8 cellular contexts compared by ENCODE assay signal in genomic region chr1:24946861-24947658, GRCh38. TPM values are rescaled to one million over a fixed set of nuclear protein-coding genes. Genes with fewer than 3 reads are reported as not detected.
DNase-seq lines count a peak whose midpoint lies in the region; ATAC-seq lines count a peak whose summit lies in the region.
"Had no signal": no experiment of that assay in that cellular context is flagged by ENCODE, and none has a peak within 500 bp of the region (broad histone marks: within the 10 kb centered on the region; RNA-seq: fewer than 3 reads in every experiment).

No MANE protein-coding gene starts in this region.

- H2BK120ac ChIP-seq in mesenchymal stem cell (ENCODE audit: low read depth, low read length): no peak overlapping the region

- H3K27me3 ChIP-seq in mesenchymal stem cell (ENCODE audit: control insufficient read depth in 1 of 2, insufficient read depth in 1 of 2, low read length in 2 of 2): peaks cover 23 to 28% of the 10 kb centered on the region in 2 experiments
- H3K27me3 ChIP-seq: uterus had no signal

- H2BK12ac ChIP-seq in mesenchymal stem cell (ENCODE audit: low read length in 2 of 2): peak overlapping the region in 1 of 2 experiments; percentile 2

- H3K27ac ChIP-seq in mesenchymal stem cell (ENCODE audit: low read length, poor library complexity, severe bottlenecking) (no peak overlapping the region), substantia nigra (ENCODE audit: low read depth, low read length, poor library complexity, severe bottlenecking) (no peak overlapping the region)
- H3K27ac ChIP-seq: uterus had no signal

- H3K14ac ChIP-seq in mesenchymal stem cell (ENCODE audit: low read length in 2 of 2): no peak overlapping the region

- no peak overlapping the region for H3K4me2 ChIP-seq in mesenchymal stem cell (ENCODE audit: low read length, poor library complexity, severe bottlenecking)

- no peak overlapping the region for H3K4me3 ChIP-seq in mesenchymal stem cell (ENCODE audit: insufficient read depth in 1 of 2, low read depth in 1 of 2, low read length in 2 of 2)
- H3K4me3 ChIP-seq: uterus had no signal

- H3K9me3 ChIP-seq in mesenchymal stem cell (ENCODE audit: control insufficient read depth, low read length): no peaks in the 10 kb centered on the region
- H3K9me3 ChIP-seq: uterus had no signal

- WGBS in mesenchymal stem cell: 85% methylated on average over 13 of the region's 13 CpGs

- H4K8ac ChIP-seq in mesenchymal stem cell (ENCODE audit: low read length): no peak overlapping the region

- no peak overlapping the region for H4K91ac ChIP-seq in mesenchymal stem cell (ENCODE audit: low read length)

- H3K9ac ChIP-seq in mesenchymal stem cell (ENCODE audit: low read length): no peak overlapping the region

- ATAC-seq in GM18517 (IDR thresholded peaks at IDR 0.05; ENCODE audit: unreplicated experiment) (peak; percentile 80), GM21526 (IDR thresholded peaks at IDR 0.05; ENCODE audit: low FRiP score, unreplicated experiment) (peak; percentile 65), HG03469 (IDR thresholded peaks at IDR 0.05; ENCODE audit: unreplicated experiment) (peak; percentile 46)

- DNase-seq in mesenchymal stem cell (peak; percentile 36), islet precursor cell (no peak), substantia nigra (lab: John Stamatoyannopoulos, UW) (no peak)
- no peak for DNase-seq in activated CD8-positive, alpha-beta memory T cell treated with anti-CD3 and anti-CD28 coated beads, Interleukin-2, amount 50 U/mL, for 4 hours
- DNase-seq: uterus had no signal

- H3K18ac ChIP-seq in mesenchymal stem cell (ENCODE audit: low read depth in 1 of 2, low read length in 2 of 2): no peak overlapping the region

- H2AFZ ChIP-seq in mesenchymal stem cell (ENCODE audit: low read depth, low read length): no peak overlapping the region

- H2BK15ac ChIP-seq in mesenchymal stem cell (ENCODE audit: low read depth, poor library complexity, severe bottlenecking): no peak overlapping the region

- peaks cover 30% of the 10 kb centered on the region for H3K4me1 ChIP-seq in mesenchymal stem cell (ENCODE audit: control insufficient read depth, insufficient read depth, low read depth, low read length)
- H3K4me1 ChIP-seq: uterus had no signal

- H3K23ac ChIP-seq in mesenchymal stem cell (ENCODE audit: low read length in 2 of 2): no peak overlapping the region

- H3K79me1 ChIP-seq in mesenchymal stem cell (replicated peaks; ENCODE audit: low read length, poor library complexity, severe bottlenecking): no peaks in the 10 kb centered on the region

- no peak overlapping the region for H3K4ac ChIP-seq in mesenchymal stem cell (ENCODE audit: low read depth in 1 of 2, low read length in 2 of 2)

- H2BK5ac ChIP-seq in mesenchymal stem cell (ENCODE audit: low read depth, low read length, poor library complexity, severe bottlenecking): no peak overlapping the region

- no peaks in the 10 kb centered on the region for H3K36me3 ChIP-seq in mesenchymal stem cell (ENCODE audit: control insufficient read depth in 1 of 2, insufficient read depth in 2 of 2, low read depth in 1 of 2, low read length in 2 of 2)
- H3K36me3 ChIP-seq: uterus had no signal

- H2AK5ac ChIP-seq in mesenchymal stem cell (ENCODE audit: low read length, severe bottlenecking): no peak overlapping the region

RNA-seq across cellular contexts. Expression of gene RUNX3, which starts 17.0 kb away (rescaled TPM):
- polyA plus RNA-seq in mesenchymal stem cell (2013, experiment 1 of 2): 0.25 TPM
- 0.33 TPM for polyA plus RNA-seq in mesenchymal stem cell (2013, experiment 2 of 2)
